ENCODE assay signal across 8 cellular contexts in genomic region chr15:41811432-41812195, GRCh38. TPM values are rescaled to one million over a fixed set of nuclear protein-coding genes. Genes with fewer than 3 reads are reported as not detected.
DNase-seq lines count a peak whose midpoint lies in the region; ATAC-seq and TF ChIP-seq lines count a peak whose summit lies in the region.

No MANE protein-coding gene starts in this region.

- intact Hi-C loops in dorsolateral prefrontal cortex (cut with DNase I), result loop anchor here (1.0 to 5.0 kb wide), 3 partner anchors 37 to 254 kb away; partner anchors contain the start of genes MAPKBP1 (in 2 of the 2) and TYRO3 (in 1 of the 2)

- no peaks in the 10 kb centered on the region for H3K9me3 ChIP-seq in lung (ENCODE audit: control insufficient read depth in 2 of 2, insufficient read depth in 1 of 2, low read length in 1 of 2)

- H3K27me3 ChIP-seq in dorsolateral prefrontal cortex (no peaks in the 10 kb centered on the region), lung (ENCODE audit: control insufficient read depth, insufficient read depth) (no peaks in the 10 kb centered on the region)

- WGBS in lung, 2 donors, result 43 to 46% methylated on average over 18 of the region's 18 CpGs

- DNase-seq in CD1c-positive myeloid dendritic cell (ENCODE audit: extremely low spot score), result peak; percentile 83
- DNase-seq in HCEC 1CT, result peak; percentile 77
- DNase-seq in NCI-H526 treated with DMSO at 0.1 percent for 48 hours (lab: John Stamatoyannopoulos, UW), result peak; percentile 72
- DNase-seq in activated CD4-positive, alpha-beta T cell treated with anti-CD3 and anti-CD28 coated beads, Interleukin-2, amount 50 U/mL, for 48 hours, result peak; percentile 77 to 83
- peak; percentile 78 to 93 (median 88) for DNase-seq in dorsolateral prefrontal cortex
- peak; percentile 84 for DNase-seq in lung (ENCODE audit: low spot score)
- peak; percentile 55 for DNase-seq in stimulated activated CD8-positive, alpha-beta memory T cell treated with anti-CD3 and anti-CD28 coated beads, Interleukin-15, amount 100 ng/mL, for 1 hour (ENCODE audit: low read depth)

- H3K4me1 ChIP-seq in lung (ENCODE audit: control insufficient read depth in 2 of 2, insufficient read depth in 2 of 2, low read length in 2 of 2), result no peaks in the 10 kb centered on the region

- no peak overlapping the region for H3K4me3 ChIP-seq in dorsolateral prefrontal cortex
- H3K4me3 ChIP-seq in lung, result no peak overlapping the region

- peak; percentile 85 for ATAC-seq in lung (ENCODE audit: insufficient read depth, low FRiP score)
- ATAC-seq in GM18861 (IDR thresholded peaks at IDR 0.05; ENCODE audit: unreplicated experiment), result no peak

- peaks cover 0 to 32% of the 10 kb centered on the region in 2 donors for H3K36me3 ChIP-seq in lung (ENCODE audit: control insufficient read depth in 2 of 2, insufficient read depth in 2 of 2, low read length in 2 of 2)

- peak overlapping the region in 22 of 59 donors; percentile 1 to 83 (median 40) for H3K27ac ChIP-seq in dorsolateral prefrontal cortex
- H3K27ac ChIP-seq in lung (ENCODE audit: low read depth in 1 of 2, low read length in 1 of 2), result no peak overlapping the region

- TF ChIP-seq CTCF in dorsolateral prefrontal cortex (IDR thresholded peaks at IDR 0.05 in 54 of 56, conservative IDR thresholded peaks at IDR 0.05 in 2 of 56; ENCODE audit: low read depth in 1 of 56, partially characterized antibody in 56 of 56), result peak; percentile 60 to 97 (median 90)
- peak; percentile 92 for TF ChIP-seq CTCF in lung (IDR thresholded peaks at IDR 0.05; ENCODE audit: control extremely low read depth, extremely low read depth)

RNA-seq across cellular contexts. Expression of gene JMJD7, which starts 16.3 kb away (rescaled TPM):
- total RNA-seq in dorsolateral prefrontal cortex (10 to 100 TPM; 13.4 to 55.9 (median 25.6) TPM), lung (10 to 100 TPM; 13.2 to 28.1 TPM)
- polyA plus RNA-seq in lung, result 10 to 100 TPM; 16.6 to 26.0 TPM

RNA-seq across cellular contexts. Expression of gene PLA2G4B, which starts 27.0 kb away (rescaled TPM):
- total RNA-seq in dorsolateral prefrontal cortex, result 10 to 100 TPM in 111 of 120 experiments, 1 to 10 TPM in 9; 5.4 to 41.6 (median 19.1) TPM
- total RNA-seq in lung, result 10 to 100 TPM in 1 of 2 donors, 1 to 10 TPM in 1; 8.4 to 12.8 TPM
- polyA plus RNA-seq in lung, result 10 to 100 TPM in 1 of 2 donors, 1 to 10 TPM in 1; 5.7 to 13.0 TPM

RNA-seq across cellular contexts. Expression of gene MAPKBP1, which starts 37.3 kb away (rescaled TPM):
- total RNA-seq in dorsolateral prefrontal cortex (100 to 1,000 TPM in 22 of 120 experiments, 10 to 100 TPM in 98; 50.5 to 136 (median 77.6) TPM), lung (10 to 100 TPM; 20.2 to 25.7 TPM)
- polyA plus RNA-seq in lung, result 10 to 100 TPM in 1 of 2 donors, 1 to 10 TPM in 1; 7.2 to 12.6 TPM
